ENCODE assay signal across 1 cellular context in the genomic region with DNA sequence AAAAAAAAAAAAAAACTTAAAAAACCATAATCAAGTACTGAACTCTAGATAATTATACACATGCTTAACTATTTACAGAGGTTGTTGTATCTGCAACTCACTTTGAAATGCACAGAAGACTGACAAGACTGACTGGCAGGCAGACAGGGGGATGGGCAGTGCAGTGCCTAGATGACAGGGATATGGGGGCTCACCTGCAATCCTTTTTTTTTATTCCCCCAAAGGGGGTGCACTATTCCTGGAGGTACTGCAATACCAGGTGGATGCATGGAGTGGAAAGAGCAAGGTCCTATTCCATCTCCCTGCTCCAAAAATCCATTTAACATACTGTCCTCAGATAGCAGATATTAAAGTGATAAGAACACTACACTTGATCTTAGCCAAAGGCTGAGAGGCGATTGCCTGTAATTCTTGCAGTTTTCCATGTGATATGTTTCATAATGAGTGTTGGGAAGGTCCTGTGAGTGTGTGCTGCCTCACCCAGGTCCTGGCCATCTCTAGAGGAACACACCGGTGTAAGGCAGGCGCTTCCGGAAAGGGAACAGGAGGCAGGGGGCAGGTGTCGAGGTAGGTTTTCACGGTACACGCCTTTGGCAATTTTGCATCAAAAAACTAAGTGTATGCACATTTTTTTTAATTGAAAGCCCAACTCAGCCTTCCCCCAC.
A peak's percentile ranks its signal among the peaks of the same experiment; 100 is the strongest.
TF ChIP-seq lines count a peak whose summit lies in the region.

No MANE protein-coding gene starts in this region.

TF ChIP-seq in H1, 55 proteins besides CTCF, POLR2A, EP300 and RAD21:
- TF ChIP-seq, protein P1, sequence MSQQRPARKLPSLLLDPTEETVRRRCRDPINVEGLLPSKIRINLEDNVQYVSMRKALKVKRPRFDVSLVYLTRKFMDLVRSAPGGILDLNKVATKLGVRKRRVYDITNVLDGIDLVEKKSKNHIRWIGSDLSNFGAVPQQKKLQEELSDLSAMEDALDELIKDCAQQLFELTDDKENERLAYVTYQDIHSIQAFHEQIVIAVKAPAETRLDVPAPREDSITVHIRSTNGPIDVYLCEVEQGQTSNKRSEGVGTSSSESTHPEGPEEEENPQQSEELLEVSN (IDR thresholded peaks at IDR 0.05) = 0 out of 2 replicates have a peak, but pooled peaks have one; percentile 29
- 0 out of 2 replicates have a peak, but pooled peaks have one; percentile 25 for TF ChIP-seq PHF8 (conservative IDR thresholded peaks at IDR 0.05; ENCODE audit: low read depth, low read length)
- no peak for TF ChIP-seq TBP (IDR thresholded peaks at IDR 0.05; ENCODE audit: low read depth, low read length)
- no peak for TF ChIP-seq SP1 (IDR thresholded peaks at IDR 0.05; ENCODE audit: low read depth, low read length)
- TF ChIP-seq SP4 (IDR thresholded peaks at IDR 0.05; ENCODE audit: low read length) = no peak
